Comparison of ENCODE assay signal across 8 cellular contexts in the genomic region with DNA sequence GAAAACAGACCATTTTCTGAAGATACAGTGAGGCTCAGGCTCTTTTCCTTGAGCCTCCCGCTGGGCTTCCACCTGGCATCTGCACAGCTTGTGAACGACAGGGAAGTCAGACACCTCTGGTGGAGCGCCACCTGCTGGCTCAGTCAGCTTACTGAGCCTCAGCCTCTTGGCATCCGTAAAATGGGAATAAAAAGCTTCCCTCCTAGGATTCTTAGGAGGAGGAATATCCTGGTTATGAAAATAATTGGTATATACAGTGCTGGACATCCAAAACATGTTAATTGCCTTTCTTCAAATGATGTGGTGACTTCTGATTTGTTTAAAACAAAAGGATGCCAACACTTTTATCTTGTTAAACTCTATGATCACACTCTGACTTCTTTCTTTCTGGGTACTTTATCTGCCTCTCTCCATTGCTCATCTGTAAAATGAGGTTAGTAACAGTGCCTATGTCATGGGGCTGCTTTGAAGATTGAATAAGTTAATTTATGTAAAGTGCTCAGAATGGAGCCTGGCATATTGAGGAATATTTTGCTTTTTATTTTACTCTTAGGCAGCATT.
A peak's percentile ranks its signal among the peaks of the same experiment; 100 is the strongest.
DNase-seq lines count a peak whose midpoint lies in the region; ATAC-seq lines count a peak whose summit lies in the region.

No MANE protein-coding gene starts in this region.

- intact Hi-C loops in left cardiac atrium (cut with DNase I) = loop anchor here (1.0 to 10.0 kb wide), 3 partner anchors 139 to 686 kb away; no protein-coding TSS in a partner anchor

- no peaks in the 10 kb centered on the region for H3K36me3 Mint-ChIP-seq in activated naive CD8-positive, alpha-beta T cell treated with anti-CD3 and anti-CD28 coated beads for 36 hours

- no peaks in the 10 kb centered on the region for H3K36me3 ChIP-seq in rectal smooth muscle tissue (ENCODE audit: control insufficient read depth, insufficient read depth, low read length)

- no peak overlapping the region for H3K27ac Mint-ChIP-seq in activated naive CD8-positive, alpha-beta T cell treated with anti-CD3 and anti-CD28 coated beads for 36 hours

- DNase-seq in DMS153 treated with DMSO at 0.1 percent for 48 hours (lab: John Stamatoyannopoulos, UW; ENCODE audit: unreplicated experiment) (peak; percentile 69), KG1 (lab: John Stamatoyannopoulos, UW) (peak; percentile 16), SHP77 treated with DMSO at 0.1 percent for 48 hours (lab: John Stamatoyannopoulos, UW) (peak; percentile 18), left cardiac atrium (peak; percentile 90), OCI-M2 (lab: John Stamatoyannopoulos, UW; ENCODE audit: unreplicated experiment) (no peak)
- peak; percentile 44 for DNase-seq in activated naive CD8-positive, alpha-beta T cell treated with anti-CD3 and anti-CD28 coated beads for 36 hours

- no peak overlapping the region for H3K4me3 ChIP-seq in rectal smooth muscle tissue (ENCODE audit: low read length)

- peaks cover 9% of the 10 kb centered on the region for H3K4me1 Mint-ChIP-seq in activated naive CD8-positive, alpha-beta T cell treated with anti-CD3 and anti-CD28 coated beads for 36 hours

- no peaks in the 10 kb centered on the region for H3K9me3 Mint-ChIP-seq in activated naive CD8-positive, alpha-beta T cell treated with anti-CD3 and anti-CD28 coated beads for 36 hours

- no peaks in the 10 kb centered on the region for H3K27me3 Mint-ChIP-seq in activated naive CD8-positive, alpha-beta T cell treated with anti-CD3 and anti-CD28 coated beads for 36 hours

- ATAC-seq in GM21526 (IDR thresholded peaks at IDR 0.05; ENCODE audit: low FRiP score, unreplicated experiment) (peak; percentile 88), left cardiac atrium (peak; percentile 58 to 84)

- H3K4me3 Mint-ChIP-seq in activated naive CD8-positive, alpha-beta T cell treated with anti-CD3 and anti-CD28 coated beads for 36 hours = no peak overlapping the region

- no peaks in the 10 kb centered on the region for H3K27me3 ChIP-seq in rectal smooth muscle tissue (ENCODE audit: control insufficient read depth, insufficient read depth, low read length)

- peaks cover 23% of the 10 kb centered on the region for H3K4me1 ChIP-seq in rectal smooth muscle tissue (ENCODE audit: control insufficient read depth, insufficient read depth, low read length)

- no peak overlapping the region for H3K9ac ChIP-seq in rectal smooth muscle tissue (ENCODE audit: low read length)

- peak overlapping the region; percentile 68 for H3K27ac ChIP-seq in rectal smooth muscle tissue (ENCODE audit: low read depth, low read length)
